Comparison of ENCODE assay signal across 2 cellular contexts in the genomic region with DNA sequence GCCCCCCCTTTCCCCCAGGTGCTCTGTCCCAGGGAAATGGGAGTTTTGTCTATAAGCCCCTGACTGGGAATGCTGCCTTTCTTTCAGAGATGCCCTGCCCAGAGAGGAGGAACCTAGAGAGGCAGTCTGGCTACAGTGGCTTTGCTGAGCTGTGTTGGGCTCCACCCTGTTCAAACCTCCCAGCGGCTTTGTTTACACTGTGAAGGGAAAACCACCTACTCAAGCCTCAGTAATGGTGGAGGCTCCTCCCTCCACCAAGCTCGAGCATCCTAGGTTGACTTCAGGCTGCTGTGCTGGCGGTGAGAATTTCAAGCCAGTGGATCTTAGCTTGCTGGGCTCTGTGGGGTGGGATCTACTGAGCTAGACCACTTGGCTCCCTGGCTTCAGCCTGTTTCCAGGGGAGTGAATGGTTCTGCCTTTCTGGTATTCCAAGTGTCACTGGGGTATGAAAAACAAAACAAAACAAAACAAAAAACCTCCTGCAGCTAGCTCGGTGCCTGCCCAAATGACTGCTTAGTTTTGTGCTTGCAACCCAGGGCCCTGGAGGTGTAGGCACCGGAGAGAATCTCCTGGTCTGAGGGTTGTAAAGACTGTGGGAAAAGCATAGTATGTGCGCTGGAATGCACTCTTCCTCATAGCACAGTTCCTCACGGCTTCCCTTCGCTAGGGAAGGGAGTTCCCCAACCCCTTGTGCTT.
TF ChIP-seq lines count a peak whose summit lies in the region.

No MANE protein-coding gene starts in this region.

TF ChIP-seq in SK-N-SH treated with all-trans-retinoic acid at 6 μM for 48 hours, 23 proteins besides CTCF, POLR2A, EP300 and RAD21 (continued from another document):
- TF ChIP-seq, protein P1, sequence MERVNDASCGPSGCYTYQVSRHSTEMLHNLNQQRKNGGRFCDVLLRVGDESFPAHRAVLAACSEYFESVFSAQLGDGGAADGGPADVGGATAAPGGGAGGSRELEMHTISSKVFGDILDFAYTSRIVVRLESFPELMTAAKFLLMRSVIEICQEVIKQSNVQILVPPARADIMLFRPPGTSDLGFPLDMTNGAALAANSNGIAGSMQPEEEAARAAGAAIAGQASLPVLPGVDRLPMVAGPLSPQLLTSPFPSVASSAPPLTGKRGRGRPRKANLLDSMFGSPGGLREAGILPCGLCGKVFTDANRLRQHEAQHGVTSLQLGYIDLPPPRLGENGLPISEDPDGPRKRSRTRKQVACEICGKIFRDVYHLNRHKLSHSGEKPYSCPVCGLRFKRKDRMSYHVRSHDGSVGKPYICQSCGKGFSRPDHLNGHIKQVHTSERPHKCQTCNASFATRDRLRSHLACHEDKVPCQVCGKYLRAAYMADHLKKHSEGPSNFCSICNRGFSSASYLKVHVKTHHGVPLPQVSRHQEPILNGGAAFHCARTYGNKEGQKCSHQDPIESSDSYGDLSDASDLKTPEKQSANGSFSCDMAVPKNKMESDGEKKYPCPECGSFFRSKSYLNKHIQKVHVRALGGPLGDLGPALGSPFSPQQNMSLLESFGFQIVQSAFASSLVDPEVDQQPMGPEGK (CRISPR knock-in tag; IDR thresholded peaks at IDR 0.05; ENCODE audit: borderline replicate concordance), result no peak
- TF ChIP-seq ARNTL (CRISPR knock-in tag; IDR thresholded peaks at IDR 0.05; ENCODE audit: borderline replicate concordance, low read depth) (no peak), SNAI2 (CRISPR knock-in tag; IDR thresholded peaks at IDR 0.05) (no peak)
- TF ChIP-seq, protein P2, sequence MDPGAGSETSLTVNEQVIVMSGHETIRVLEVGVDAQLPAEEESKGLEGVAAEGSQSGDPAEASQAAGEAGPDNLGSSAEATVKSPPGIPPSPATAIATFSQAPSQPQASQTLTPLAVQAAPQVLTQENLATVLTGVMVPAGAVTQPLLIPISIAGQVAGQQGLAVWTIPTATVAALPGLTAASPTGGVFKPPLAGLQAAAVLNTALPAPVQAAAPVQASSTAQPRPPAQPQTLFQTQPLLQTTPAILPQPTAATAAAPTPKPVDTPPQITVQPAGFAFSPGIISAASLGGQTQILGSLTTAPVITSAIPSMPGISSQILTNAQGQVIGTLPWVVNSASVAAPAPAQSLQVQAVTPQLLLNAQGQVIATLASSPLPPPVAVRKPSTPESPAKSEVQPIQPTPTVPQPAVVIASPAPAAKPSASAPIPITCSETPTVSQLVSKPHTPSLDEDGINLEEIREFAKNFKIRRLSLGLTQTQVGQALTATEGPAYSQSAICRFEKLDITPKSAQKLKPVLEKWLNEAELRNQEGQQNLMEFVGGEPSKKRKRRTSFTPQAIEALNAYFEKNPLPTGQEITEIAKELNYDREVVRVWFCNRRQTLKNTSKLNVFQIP (CRISPR knock-in tag; IDR thresholded peaks at IDR 0.05; ENCODE audit: borderline replicate concordance, low read depth), result no peak

TF ChIP-seq in SK-N-SH, 30 proteins besides CTCF, POLR2A, EP300 and RAD21 (continued from another document):
- TF ChIP-seq, protein P3, sequence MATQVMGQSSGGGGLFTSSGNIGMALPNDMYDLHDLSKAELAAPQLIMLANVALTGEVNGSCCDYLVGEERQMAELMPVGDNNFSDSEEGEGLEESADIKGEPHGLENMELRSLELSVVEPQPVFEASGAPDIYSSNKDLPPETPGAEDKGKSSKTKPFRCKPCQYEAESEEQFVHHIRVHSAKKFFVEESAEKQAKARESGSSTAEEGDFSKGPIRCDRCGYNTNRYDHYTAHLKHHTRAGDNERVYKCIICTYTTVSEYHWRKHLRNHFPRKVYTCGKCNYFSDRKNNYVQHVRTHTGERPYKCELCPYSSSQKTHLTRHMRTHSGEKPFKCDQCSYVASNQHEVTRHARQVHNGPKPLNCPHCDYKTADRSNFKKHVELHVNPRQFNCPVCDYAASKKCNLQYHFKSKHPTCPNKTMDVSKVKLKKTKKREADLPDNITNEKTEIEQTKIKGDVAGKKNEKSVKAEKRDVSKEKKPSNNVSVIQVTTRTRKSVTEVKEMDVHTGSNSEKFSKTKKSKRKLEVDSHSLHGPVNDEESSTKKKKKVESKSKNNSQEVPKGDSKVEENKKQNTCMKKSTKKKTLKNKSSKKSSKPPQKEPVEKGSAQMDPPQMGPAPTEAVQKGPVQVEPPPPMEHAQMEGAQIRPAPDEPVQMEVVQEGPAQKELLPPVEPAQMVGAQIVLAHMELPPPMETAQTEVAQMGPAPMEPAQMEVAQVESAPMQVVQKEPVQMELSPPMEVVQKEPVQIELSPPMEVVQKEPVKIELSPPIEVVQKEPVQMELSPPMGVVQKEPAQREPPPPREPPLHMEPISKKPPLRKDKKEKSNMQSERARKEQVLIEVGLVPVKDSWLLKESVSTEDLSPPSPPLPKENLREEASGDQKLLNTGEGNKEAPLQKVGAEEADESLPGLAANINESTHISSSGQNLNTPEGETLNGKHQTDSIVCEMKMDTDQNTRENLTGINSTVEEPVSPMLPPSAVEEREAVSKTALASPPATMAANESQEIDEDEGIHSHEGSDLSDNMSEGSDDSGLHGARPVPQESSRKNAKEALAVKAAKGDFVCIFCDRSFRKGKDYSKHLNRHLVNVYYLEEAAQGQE (IDR thresholded peaks at IDR 0.05; ENCODE audit: low read depth, low read length), result no peak
- TF ChIP-seq EZH2phosphoT487 (IDR thresholded peaks at IDR 0.05; ENCODE audit: borderline replicate concordance, low read depth), result no peak
